8 cellular contexts compared by ENCODE assay signal in genomic region chr1:222617367-222617951, GRCh38. TPM values are rescaled to one million over a fixed set of nuclear protein-coding genes. Genes with fewer than 3 reads are reported as not detected.
DNase-seq lines count a peak whose midpoint lies in the region; ATAC-seq, FAIRE-seq and TF ChIP-seq lines count a peak whose summit lies in the region.

No MANE protein-coding gene starts in this region.

- H3K27me3 ChIP-seq in keratinocyte (ENCODE audit: control insufficient read depth, extremely low read depth, insufficient read depth, low read length), result no peaks in the 10 kb centered on the region

- H3K4me3 ChIP-seq in keratinocyte (ENCODE audit: control insufficient read depth in 2 of 3, extremely low read depth in 1 of 3, insufficient read depth in 2 of 3, low read depth in 1 of 3, low read length in 3 of 3), result peak overlapping the region; percentile 29 to 53 (median 42)

- peak overlapping the region; percentile 59 for H3K4me2 ChIP-seq in keratinocyte (ENCODE audit: control insufficient read depth, extremely low read depth, insufficient read depth, low read depth, low read length)

- no peaks in the 10 kb centered on the region for H3K9me3 ChIP-seq in keratinocyte (ENCODE audit: control insufficient read depth, low read depth, low read length)

- ATAC-seq in HG03354 (IDR thresholded peaks at IDR 0.05; ENCODE audit: poor library complexity, severe bottlenecking, unreplicated experiment), result peak; percentile 86
- ATAC-seq in activated CD4-positive, CD25-positive, alpha-beta regulatory T cell treated with anti-CD3 and anti-CD28 coated beads, Interleukin-2, amount 50 U/mL, for 24 hours, result peak; percentile 95

- DNase-seq in AG09319 (ENCODE audit: extremely low read depth, low read depth) (peak; percentile 97), NCI-H345 treated with DMSO at 0.1 percent for 48 hours (lab: John Stamatoyannopoulos, UW; ENCODE audit: unreplicated experiment) (peak; percentile 91), cerebellar cortex (ENCODE audit: low spot score) (peak; percentile 98), keratinocyte (ENCODE audit: low read depth, low spot score) (peak; percentile 76)
- peak; percentile 64 to 85 (median 81) for DNase-seq in stimulated activated CD4-positive, alpha-beta T cell treated with anti-CD3 and anti-CD28 coated beads, Interleukin-12 subunit alpha, Interleukin-12 subunit beta, amount 100 ng/mL, for 48 hours (ENCODE audit: low read depth in 2 of 3, low spot score in 1 of 3)

- H3K9me1 ChIP-seq in keratinocyte (ENCODE audit: control insufficient read depth, extremely low read depth, insufficient read depth, low read length), result no peaks in the 10 kb centered on the region

- peak overlapping the region; percentile 48 for H3K9ac ChIP-seq in keratinocyte (ENCODE audit: control insufficient read depth, extremely low read depth, insufficient read depth, low read length)

- no peaks in the 10 kb centered on the region for H4K20me1 ChIP-seq in keratinocyte (ENCODE audit: control insufficient read depth, extremely low read depth, insufficient read depth, low read length)

- FAIRE-seq in keratinocyte (lab: Jason Lieb, UNC), result peak; percentile 5

- peaks cover 8% of the 10 kb centered on the region for H3K4me1 ChIP-seq in keratinocyte (ENCODE audit: control insufficient read depth, extremely low read depth, insufficient read depth, low read length)

- peak overlapping the region; percentile 24 for H3K27ac ChIP-seq in keratinocyte (ENCODE audit: control insufficient read depth, insufficient read depth, low read length)

- TF ChIP-seq CTCF in AG09319 (IDR thresholded peaks at IDR 0.05; ENCODE audit: low read depth, low read length), result no peak
- TF ChIP-seq CTCF in keratinocyte (optimal IDR thresholded peaks at IDR 0.05 in 1 of 3, IDR thresholded peaks at IDR 0.05 in 1 of 3, conservative IDR thresholded peaks at IDR 0.05 in 1 of 3; ENCODE audit: extremely low read depth in 1 of 3, insufficient read depth in 2 of 3, low read length in 3 of 3), result no peak

- dilution Hi-C loops in keratinocyte (cut with MboI; ENCODE audit: extremely low pct_ligation_motif_present, low sequenced_read_pairs), result no loop called here

- peak; percentile 44 for TF ChIP-seq POLR2A in GM19099 (IDR thresholded peaks at IDR 0.05; ENCODE audit: extremely low read depth, insufficient read length, low read depth)

- peaks cover 10% of the 10 kb centered on the region for H3K79me2 ChIP-seq in keratinocyte (ENCODE audit: control insufficient read depth, insufficient read depth, low read length)

- peak overlapping the region; percentile 86 for H2AFZ ChIP-seq in keratinocyte (ENCODE audit: control insufficient read depth, low read length)

- peaks cover 0 to 3% of the 10 kb centered on the region in 2 experiments for H3K36me3 ChIP-seq in keratinocyte (ENCODE audit: control insufficient read depth in 2 of 2, extremely low read depth in 1 of 2, insufficient read depth in 2 of 2, low read length in 2 of 2)

RNA-seq across cellular contexts. Expression of gene MIA3, which starts 0.4 kb away (rescaled TPM):
- 19.9 to 29.4 TPM (median 26.9 TPM) in 3 replicates for polyA plus RNA-seq in keratinocyte
- 53.7 TPM for polyA plus RNA-seq in keratinocyte (2011; ENCODE audit: low read depth)
- 5.6 and 6.8 TPM in 2 replicates for polyA plus RNA-seq in keratinocyte (2011; cell fraction: cytosol; rRNA removed)
- polyA plus RNA-seq in keratinocyte (2011; cell fraction: nucleus; rRNA removed), result 95.6 and 106 TPM in 2 replicates
- 17.4 and 23.9 TPM in 2 replicates for polyA plus RNA-seq in keratinocyte (2012; ENCODE audit: low replicate concordance)
- 28.0 to 52.2 TPM (median 31.8 TPM) in 3 replicates for polyA minus RNA-seq in keratinocyte
- polyA minus RNA-seq in keratinocyte (2011; cell fraction: cytosol; rRNA and poly(A)+ RNA removed), result 10.4 TPM
- 30.0 and 41.0 TPM in 2 replicates for polyA minus RNA-seq in keratinocyte (2011; cell fraction: nucleus; rRNA and poly(A)+ RNA removed)

RNA-seq across cellular contexts. Expression of gene TAF1A, which starts 27.7 kb away (rescaled TPM):
- 2.8 to 7.2 TPM (median 6.0 TPM) in 3 replicates for polyA plus RNA-seq in keratinocyte
- polyA plus RNA-seq in keratinocyte (2011; ENCODE audit: low read depth), result 1.9 TPM
- polyA plus RNA-seq in keratinocyte (2011; cell fraction: cytosol; rRNA removed), result 2.6 and 3.8 TPM in 2 replicates
- polyA plus RNA-seq in keratinocyte (2011; cell fraction: nucleus; rRNA removed), result 7.6 and 13.4 TPM in 2 replicates
- 3.8 and 5.2 TPM in 2 replicates for polyA plus RNA-seq in keratinocyte (2012; ENCODE audit: low replicate concordance)
- polyA minus RNA-seq in keratinocyte, result 1.5 to 3.5 TPM in 2 of 3 replicates, not detected in the other
- 0.96 TPM for polyA minus RNA-seq in keratinocyte (2011; cell fraction: cytosol; rRNA and poly(A)+ RNA removed)
- polyA minus RNA-seq in keratinocyte (2011; cell fraction: nucleus; rRNA and poly(A)+ RNA removed), result 4.1 and 5.2 TPM in 2 replicates

Comparison
In these comparisons a context has a peak if more than half of its experiments do, and no peak if none do; other contexts are left out.
1. Peak in every context shown above with its lines: DNase-seq, ATAC-seq, H3K4me3 ChIP-seq and H3K27ac ChIP-seq.